In the genomic region with DNA sequence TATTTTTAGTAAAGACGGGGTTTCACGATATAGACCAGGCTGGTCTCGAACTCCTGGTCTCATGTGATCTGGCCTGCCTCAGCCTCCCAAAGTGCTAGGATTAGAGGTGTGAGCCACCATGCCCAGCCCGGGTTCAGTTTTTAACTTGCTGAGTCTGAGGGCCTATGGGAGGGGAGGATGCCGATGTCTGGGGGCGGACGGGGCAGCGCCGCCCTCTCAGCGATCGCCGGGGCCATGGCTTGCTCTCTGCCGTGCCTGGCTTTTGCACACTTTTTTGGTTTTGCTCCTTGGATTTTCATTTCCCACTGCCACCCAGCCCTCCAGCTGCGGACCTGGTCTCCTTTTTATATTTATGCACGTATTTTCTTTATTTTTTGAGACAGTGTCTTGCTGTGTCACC, we compare ENCODE assay signal across 3 cellular contexts.
"Had no signal": no experiment of that assay in that cellular context is flagged by ENCODE, and none has a peak within 500 bp of the region (broad histone marks: within the 10 kb centered on the region; RNA-seq: fewer than 3 reads in every experiment).

No MANE protein-coding gene starts in this region.

- DNase-seq: GDM1, GF-D8 had no signal

- H3K4me3 ChIP-seq: GM12878 had no signal
